Comparison of ENCODE assay signal across 24 cellular contexts in genomic region chr5:40074801-40075200, GRCh38.
DNase-seq lines count a peak whose midpoint lies in the region; ATAC-seq and TF ChIP-seq lines count a peak whose summit lies in the region.
"Had no signal": no experiment of that assay in that cellular context is flagged by ENCODE, and none has a peak within 500 bp of the region (broad histone marks: within the 10 kb centered on the region; RNA-seq: fewer than 3 reads in every experiment).

No MANE protein-coding gene starts in this region.

- no peaks in the 10 kb centered on the region for H3K27me3 Mint-ChIP-seq in mesothelial cell of epicardium (ENCODE audit: low read depth)
- peaks cover 3% of the 10 kb centered on the region for H3K27me3 Mint-ChIP-seq in activated naive CD4-positive, alpha-beta T cell treated with anti-CD3 and anti-CD28 coated beads, Interleukin-2, amount 10 ng/mL, durations not matched to agents 7 days and 5 days
- H3K27me3 Mint-ChIP-seq: IgD-negative memory B cell had no signal

- no peaks in the 10 kb centered on the region for H3K27me3 ChIP-seq in colonic mucosa
- H3K27me3 ChIP-seq: BLaER1, SJSA1 had no signal

- TF ChIP-seq CTCF in AG10803 (conservative IDR thresholded peaks at IDR 0.05; ENCODE audit: low read length) (no peak), mesothelial cell of epicardium (IDR thresholded peaks at IDR 0.05; ENCODE audit: unreplicated experiment) (peak; percentile 49), colonic mucosa (IDR thresholded peaks at IDR 0.05) (no peak)

- H3K4me3 ChIP-seq in AG10803 (ENCODE audit: low read length) (no peak overlapping the region), colonic mucosa (no peak overlapping the region)
- H3K4me3 ChIP-seq: BLaER1, SJSA1 had no signal

- no peak overlapping the region for H3K27ac ChIP-seq in colonic mucosa
- H3K27ac ChIP-seq: BLaER1, HL-60, KMS-11, SJSA1 had no signal

- H3K36me3 Mint-ChIP-seq in mesothelial cell of epicardium: peaks cover 2% of the 10 kb centered on the region
- H3K36me3 Mint-ChIP-seq in activated naive CD4-positive, alpha-beta T cell treated with anti-CD3 and anti-CD28 coated beads, Interleukin-2, amount 10 ng/mL, durations not matched to agents 7 days and 5 days: no peaks in the 10 kb centered on the region
- H3K36me3 Mint-ChIP-seq: CD4-positive, CD25-positive, alpha-beta regulatory T cell had no signal

- peaks cover under 1% of the 10 kb centered on the region for H3K4me1 Mint-ChIP-seq in mesothelial cell of epicardium
- no peaks in the 10 kb centered on the region for H3K4me1 Mint-ChIP-seq in activated naive CD4-positive, alpha-beta T cell treated with anti-CD3 and anti-CD28 coated beads, Interleukin-2, amount 10 ng/mL, durations not matched to agents 7 days and 5 days
- H3K4me1 Mint-ChIP-seq: CD4-positive, CD25-positive, alpha-beta regulatory T cell; IgD-negative memory B cell had no signal

- ATAC-seq in GM21447 (IDR thresholded peaks at IDR 0.05; ENCODE audit: unreplicated experiment): no peak
- ATAC-seq: PC-3 had no signal

- H3K9me3 Mint-ChIP-seq in mesothelial cell of epicardium: peaks cover 38% of the 10 kb centered on the region
- no peaks in the 10 kb centered on the region for H3K9me3 Mint-ChIP-seq in activated naive CD4-positive, alpha-beta T cell treated with anti-CD3 and anti-CD28 coated beads, Interleukin-2, amount 10 ng/mL, durations not matched to agents 7 days and 5 days
- H3K9me3 Mint-ChIP-seq: IgD-negative memory B cell had no signal

- no peaks in the 10 kb centered on the region for H3K36me3 ChIP-seq in colonic mucosa
- H3K36me3 ChIP-seq: BLaER1, SJSA1 had no signal

- CTCF ChIA-PET in activated naive CD4-positive, alpha-beta T cell treated with anti-CD3 and anti-CD28 coated beads, Interleukin-2, amount 10 ng/mL, durations not matched to agents 7 days and 5 days (lab: Charles Lee): no interaction called here

- no peaks in the 10 kb centered on the region for H3K9me3 ChIP-seq in colonic mucosa
- H3K9me3 ChIP-seq: BLaER1, SJSA1 had no signal

- DNase-seq in AG10803 (ENCODE audit: low read depth) (peak; percentile 1), NCI-H524 treated with DMSO at 0.1 percent for 48 hours (lab: John Stamatoyannopoulos, UW) (peak; percentile 75), fibroblast of gingiva (ENCODE audit: low read depth) (peak; percentile 15), mesothelial cell of epicardium (ENCODE audit: low spot score in 2 of 2, unreplicated experiment in 2 of 2) (no peak), colonic mucosa (no peak)
- no peak for DNase-seq in activated naive CD4-positive, alpha-beta T cell treated with anti-CD3 and anti-CD28 coated beads, Interleukin-2, amount 10 ng/mL, durations not matched to agents 7 days and 5 days
- DNase-seq: 8988T; ACHN; CD4-positive, CD25-positive, alpha-beta regulatory T cell; HCEC 1CT; MM.1S; NCI-H1048; NCI-H1417 treated with DMSO at 0.1 percent for 48 hours; NCI-H1694 treated with DMSO at 0.1 percent for 48 hours; NCI-H2081; NCI-H774; PC-3; Right ventricle myocardium superior had no signal

- intact Hi-C loops in colonic mucosa (cut with DNase I): no loop called here

- H3K27ac Mint-ChIP-seq in mesothelial cell of epicardium: no peak overlapping the region
- no peak overlapping the region for H3K27ac Mint-ChIP-seq in activated naive CD4-positive, alpha-beta T cell treated with anti-CD3 and anti-CD28 coated beads, Interleukin-2, amount 10 ng/mL, durations not matched to agents 7 days and 5 days
- H3K27ac Mint-ChIP-seq: CD4-positive, CD25-positive, alpha-beta regulatory T cell; IgD-negative memory B cell had no signal

- H3K4me1 ChIP-seq in colonic mucosa: no peaks in the 10 kb centered on the region
- H3K4me1 ChIP-seq: BLaER1 had no signal

- H3K4me3 Mint-ChIP-seq in mesothelial cell of epicardium: no peak overlapping the region
- no peak overlapping the region for H3K4me3 Mint-ChIP-seq in activated naive CD4-positive, alpha-beta T cell treated with anti-CD3 and anti-CD28 coated beads, Interleukin-2, amount 10 ng/mL, durations not matched to agents 7 days and 5 days
- H3K4me3 Mint-ChIP-seq: CD4-positive, CD25-positive, alpha-beta regulatory T cell; IgD-negative memory B cell had no signal

- no peak overlapping the region for H3K9ac ChIP-seq in colonic mucosa (ENCODE audit: low read depth in 2 of 2, low read length in 2 of 2)
- H3K9ac ChIP-seq: BLaER1, KMS-11 had no signal

Comparison
In these comparisons a context has a peak if more than half of its experiments do, and no peak if none do; other contexts are left out.
1. DNase-seq: peak in AG10803 (single experiment), NCI-H524 treated with DMSO at 0.1 percent for 48 hours (single experiment) and fibroblast of gingiva (single experiment); none in mesothelial cell of epicardium (0 of 2), colonic mucosa (single experiment) and activated naive CD4-positive, alpha-beta T cell treated with anti-CD3 and anti-CD28 coated beads, Interleukin-2, amount 10 ng/mL, durations not matched to agents 7 days and 5 days (single experiment).